21 cellular contexts compared by ENCODE assay signal in the genomic region with DNA sequence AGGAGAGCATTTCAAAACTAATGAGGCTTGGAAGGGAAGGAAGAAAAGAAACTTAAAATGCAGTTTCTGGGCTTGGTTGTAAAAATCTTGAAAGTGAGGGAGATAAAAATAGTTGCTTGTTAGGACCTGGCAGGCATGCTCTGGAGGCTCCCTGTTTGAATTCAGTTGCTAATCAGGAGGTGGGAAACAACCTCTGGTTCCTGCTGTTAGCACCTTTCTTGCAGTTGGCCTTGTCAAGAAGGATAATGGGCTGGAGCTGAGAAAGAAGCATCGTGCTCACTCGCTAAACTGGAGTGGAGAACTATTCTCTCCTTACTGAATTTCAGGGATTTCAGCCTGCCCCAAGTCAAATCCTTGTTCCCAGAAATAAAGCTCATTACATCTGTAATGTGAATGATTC. TPM values are rescaled to one million over a fixed set of nuclear protein-coding genes. Genes with fewer than 3 reads are reported as not detected.
DNase-seq lines count a peak whose midpoint lies in the region; ATAC-seq and TF ChIP-seq lines count a peak whose summit lies in the region.
"Had no signal": no experiment of that assay in that cellular context is flagged by ENCODE, and none has a peak within 500 bp of the region (broad histone marks: within the 10 kb centered on the region; RNA-seq: fewer than 3 reads in every experiment).

No MANE protein-coding gene starts in this region.

- H3K4me3 ChIP-seq in iPS-20b (ENCODE audit: low read length) = peak overlapping the region; percentile 16; the same call in 1 of the 2 replicates
- no peak overlapping the region for H3K4me3 ChIP-seq in suprapubic skin
- H3K4me3 ChIP-seq: GM23248, mucosa of descending colon, uterus had no signal

- 55% methylated on average over 2 of the region's 2 CpGs for WGBS in suprapubic skin

- H3K36me3 ChIP-seq in iPS-20b (ENCODE audit: insufficient read depth, low read depth, low read length) = no peaks in the 10 kb centered on the region
- no peaks in the 10 kb centered on the region for H3K36me3 ChIP-seq in suprapubic skin
- H3K36me3 ChIP-seq: uterus had no signal

- intact Hi-C loops in natural killer cell (cut with micrococcal nuclease) = loop anchor here (5.0 kb wide), 1 partner anchor 72 kb away; no protein-coding TSS in a partner anchor

- no peaks in the 10 kb centered on the region for H3K27me3 ChIP-seq in iPS-20b (ENCODE audit: insufficient read depth, low read length)
- no peaks in the 10 kb centered on the region for H3K27me3 ChIP-seq in suprapubic skin
- H3K27me3 ChIP-seq: uterus had no signal

- H3K27ac Mint-ChIP-seq in natural killer cell = peak overlapping the region; percentile 87 to 88
- no peak overlapping the region for H3K27ac Mint-ChIP-seq in natural killer cell treated with Interleukin-12 subunit alpha and Interleukin-12 subunit beta and Interleukin-15 and Interleukin-18, amount 100 ng/mL, for 72 hours
- peak overlapping the region; percentile 42 for H3K27ac Mint-ChIP-seq in activated naive CD8-positive, alpha-beta T cell treated with anti-CD3 and anti-CD28 coated beads for 36 hours
- H3K27ac Mint-ChIP-seq: activated B cell treated with CpG ODN at 0.5 μM for 24 hours had no signal

- H3K27ac ChIP-seq in iPS-20b (ENCODE audit: low read length) (peak overlapping the region; percentile 67), suprapubic skin (no peak overlapping the region)
- H3K27ac ChIP-seq: GM23248, HL-60, uterus had no signal

- DNase-seq in natural killer cell (no peak), superior temporal gyrus (ENCODE audit: extremely low spot score) (peak; percentile 29), suprapubic skin (ENCODE audit: low spot score in 2 of 2) (no peak)
- DNase-seq in natural killer cell treated with Interleukin-12 subunit alpha and Interleukin-12 subunit beta and Interleukin-15 and Interleukin-18, amount 100 ng/mL, for 72 hours (ENCODE audit: low spot score) = no peak
- no peak for DNase-seq in activated naive CD8-positive, alpha-beta T cell treated with anti-CD3 and anti-CD28 coated beads for 36 hours
- DNase-seq: activated B cell treated with CpG ODN at 0.5 μM for 24 hours, amniotic stem cell, cerebellar nuclear complex, GM23248, KBM-7, mucosa of descending colon, MV-4-11, NCI-H2029, right cardiac atrium, Right ventricle myocardium superior, uterus had no signal

- no peaks in the 10 kb centered on the region for H3K27me3 Mint-ChIP-seq in natural killer cell (ENCODE audit: low read depth in 2 of 2)
- no peaks in the 10 kb centered on the region for H3K27me3 Mint-ChIP-seq in natural killer cell treated with Interleukin-12 subunit alpha and Interleukin-12 subunit beta and Interleukin-15 and Interleukin-18, amount 100 ng/mL, for 72 hours
- no peaks in the 10 kb centered on the region for H3K27me3 Mint-ChIP-seq in activated naive CD8-positive, alpha-beta T cell treated with anti-CD3 and anti-CD28 coated beads for 36 hours
- H3K27me3 Mint-ChIP-seq: activated B cell treated with CpG ODN at 0.5 μM for 24 hours had no signal

- H3K9me3 Mint-ChIP-seq in natural killer cell = no peaks in the 10 kb centered on the region
- H3K9me3 Mint-ChIP-seq in natural killer cell treated with Interleukin-12 subunit alpha and Interleukin-12 subunit beta and Interleukin-15 and Interleukin-18, amount 100 ng/mL, for 72 hours = no peaks in the 10 kb centered on the region
- no peaks in the 10 kb centered on the region for H3K9me3 Mint-ChIP-seq in activated naive CD8-positive, alpha-beta T cell treated with anti-CD3 and anti-CD28 coated beads for 36 hours
- H3K9me3 Mint-ChIP-seq: activated B cell treated with CpG ODN at 0.5 μM for 24 hours had no signal

- H3K4me3 Mint-ChIP-seq in natural killer cell = no peak overlapping the region
- no peak overlapping the region for H3K4me3 Mint-ChIP-seq in natural killer cell treated with Interleukin-12 subunit alpha and Interleukin-12 subunit beta and Interleukin-15 and Interleukin-18, amount 100 ng/mL, for 72 hours
- no peak overlapping the region for H3K4me3 Mint-ChIP-seq in activated naive CD8-positive, alpha-beta T cell treated with anti-CD3 and anti-CD28 coated beads for 36 hours
- H3K4me3 Mint-ChIP-seq: activated B cell treated with CpG ODN at 0.5 μM for 24 hours had no signal

- H3K4me1 Mint-ChIP-seq in natural killer cell = peaks cover 31 to 33% of the 10 kb centered on the region in 2 donors
- H3K4me1 Mint-ChIP-seq in natural killer cell treated with Interleukin-12 subunit alpha and Interleukin-12 subunit beta and Interleukin-15 and Interleukin-18, amount 100 ng/mL, for 72 hours (ENCODE audit: low read depth in 2 of 2) = peaks cover 37% of the 10 kb centered on the region in 2 donors
- H3K4me1 Mint-ChIP-seq in activated naive CD8-positive, alpha-beta T cell treated with anti-CD3 and anti-CD28 coated beads for 36 hours = peaks cover 49% of the 10 kb centered on the region

- H3K4me1 ChIP-seq in iPS-20b (ENCODE audit: insufficient read depth, low read length) (peaks cover 70% of the 10 kb centered on the region), suprapubic skin (peaks cover 7% of the 10 kb centered on the region)
- H3K4me1 ChIP-seq: uterus had no signal

- no peak for TF ChIP-seq CTCF in natural killer cell (IDR thresholded peaks at IDR 0.05)
- TF ChIP-seq CTCF in suprapubic skin (IDR thresholded peaks at IDR 0.05) = no peak

- peak overlapping the region; percentile 57; the same call in 1 of the 2 replicates for H3K9ac ChIP-seq in iPS-20b (ENCODE audit: low read depth, low read length)
- H3K9ac ChIP-seq: GM23248 had no signal

- H3K9me3 ChIP-seq in iPS-20b (ENCODE audit: insufficient read depth, low read depth, low read length) (no peaks in the 10 kb centered on the region), suprapubic skin (no peaks in the 10 kb centered on the region)
- H3K9me3 ChIP-seq: mucosa of descending colon, uterus had no signal

- no peak for TF ChIP-seq POLR2A in suprapubic skin (IDR thresholded peaks at IDR 0.05)

- no peak for ATAC-seq in natural killer cell
- ATAC-seq in natural killer cell treated with Interleukin-12 subunit alpha and Interleukin-12 subunit beta and Interleukin-15 and Interleukin-18, amount 100 ng/mL, for 72 hours = no peak
- no peak for ATAC-seq in HG02678 (IDR thresholded peaks at IDR 0.05; ENCODE audit: unreplicated experiment)
- ATAC-seq in HG03095 (IDR thresholded peaks at IDR 0.05; ENCODE audit: unreplicated experiment) = no peak
- ATAC-seq: left lobe of liver, mucosa of descending colon, right cardiac atrium had no signal

- H3K36me3 Mint-ChIP-seq in natural killer cell = no peaks in the 10 kb centered on the region
- no peaks in the 10 kb centered on the region for H3K36me3 Mint-ChIP-seq in natural killer cell treated with Interleukin-12 subunit alpha and Interleukin-12 subunit beta and Interleukin-15 and Interleukin-18, amount 100 ng/mL, for 72 hours
- H3K36me3 Mint-ChIP-seq in activated naive CD8-positive, alpha-beta T cell treated with anti-CD3 and anti-CD28 coated beads for 36 hours = peaks cover 18% of the 10 kb centered on the region

- no peak for TF ChIP-seq EP300 in suprapubic skin (IDR thresholded peaks at IDR 0.05)

RNA-seq across cellular contexts. Expression of a gene that starts 23.4 kb away (rescaled TPM):
- 10 to 100 TPM; 17.2 to 25.2 (median 24.3) TPM for total RNA-seq in natural killer cell
- 10 to 100 TPM; 21.8 to 30.8 TPM for total RNA-seq in natural killer cell treated with Interleukin-12 subunit alpha and Interleukin-12 subunit beta and Interleukin-15 and Interleukin-18, amount 100 ng/mL, for 72 hours
- total RNA-seq in activated naive CD8-positive, alpha-beta T cell treated with anti-CD3 and anti-CD28 coated beads for 36 hours = 10 to 100 TPM; 43.3 to 49.1 TPM
- 10 to 100 TPM in 3 of 4 donors, 1 to 10 TPM in 1; 9.9 to 26.8 (median 17.3) TPM for total RNA-seq in suprapubic skin

RNA-seq across cellular contexts. Expression of a gene that starts 30.5 kb away (rescaled TPM):
- total RNA-seq in natural killer cell (1,000 to 10,000 TPM; 1,109 to 1,293 (median 1,293) TPM), suprapubic skin (1,000 to 10,000 TPM; 3,240 to 5,495 (median 4,865) TPM)
- total RNA-seq in natural killer cell treated with Interleukin-12 subunit alpha and Interleukin-12 subunit beta and Interleukin-15 and Interleukin-18, amount 100 ng/mL, for 72 hours = 1,000 to 10,000 TPM; 1,786 to 1,827 TPM
- total RNA-seq in activated naive CD8-positive, alpha-beta T cell treated with anti-CD3 and anti-CD28 coated beads for 36 hours = 1,000 to 10,000 TPM; 4,670 to 4,826 TPM

RNA-seq across cellular contexts. Expression of a gene that starts 31.0 kb away (rescaled TPM):
- total RNA-seq in natural killer cell (1 to 10 TPM; 8.7 to 9.9 (median 9.7) TPM), suprapubic skin (1 to 10 TPM; 4.7 to 8.9 (median 5.1) TPM)
- 10 to 100 TPM; 24.6 to 45.0 TPM for total RNA-seq in natural killer cell treated with Interleukin-12 subunit alpha and Interleukin-12 subunit beta and Interleukin-15 and Interleukin-18, amount 100 ng/mL, for 72 hours
- total RNA-seq in activated naive CD8-positive, alpha-beta T cell treated with anti-CD3 and anti-CD28 coated beads for 36 hours = 10 to 100 TPM; 40.7 to 41.1 TPM

Comparison
In these comparisons a context has a peak if more than half of its experiments do, and no peak if none do; other contexts are left out.
1. H3K27ac Mint-ChIP-seq: peak in natural killer cell (2 of 2) and activated naive CD8-positive, alpha-beta T cell treated with anti-CD3 and anti-CD28 coated beads for 36 hours (single experiment); none in natural killer cell treated with Interleukin-12 subunit alpha and Interleukin-12 subunit beta and Interleukin-15 and Interleukin-18, amount 100 ng/mL, for 72 hours (0 of 2).